8 cellular contexts compared by ENCODE assay signal in the genomic region with DNA sequence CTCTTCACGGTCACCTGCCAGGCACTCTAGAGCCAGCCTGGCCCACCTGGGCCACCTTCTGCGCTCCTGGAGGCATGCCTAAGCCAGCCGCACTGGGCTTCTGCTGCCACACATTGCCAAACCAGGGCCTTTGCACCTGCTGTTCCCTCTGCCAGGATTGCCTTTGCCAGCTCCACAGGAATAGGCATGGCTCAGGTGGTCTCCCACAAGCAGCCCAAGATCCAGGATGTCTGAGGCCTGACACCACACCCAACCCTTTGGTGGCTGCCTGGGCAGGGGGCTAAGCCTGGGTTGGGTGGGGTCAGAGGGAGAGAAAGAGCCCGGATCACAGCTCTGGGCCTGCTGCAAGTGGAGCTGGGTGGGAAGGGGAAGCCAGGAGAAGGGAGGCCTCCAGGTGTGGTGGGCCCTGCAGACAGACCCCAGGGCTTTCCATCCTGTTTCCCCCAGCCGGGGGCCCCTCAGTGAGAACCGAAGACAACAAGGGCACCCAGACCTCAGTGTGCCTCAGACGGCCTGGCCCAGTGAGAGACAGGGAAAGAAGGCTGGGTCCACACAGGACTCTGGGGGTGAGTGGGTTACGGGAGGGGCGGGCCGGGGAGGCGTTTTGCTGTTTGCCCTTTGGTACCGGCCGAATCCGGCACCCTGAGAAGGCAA. TPM values are rescaled to one million over a fixed set of nuclear protein-coding genes. Genes with fewer than 3 reads are reported as not detected.
DNase-seq lines count a peak whose midpoint lies in the region; ATAC-seq and TF ChIP-seq lines count a peak whose summit lies in the region.

No MANE protein-coding gene starts in this region.

- no peaks in the 10 kb centered on the region for H3K27me3 Mint-ChIP-seq in activated T-helper 17 cell treated with anti-CD3 and anti-CD28 coated beads, Interleukin-2, amount 50 U/mL, for 72 hours
- H3K27me3 Mint-ChIP-seq in osteocyte (ENCODE audit: unreplicated experiment) = peaks cover 15% of the 10 kb centered on the region

- TF ChIP-seq CTCF in osteocyte (IDR thresholded peaks at IDR 0.05) = no peak

- H3K36me3 Mint-ChIP-seq in activated T-helper 17 cell treated with anti-CD3 and anti-CD28 coated beads, Interleukin-2, amount 50 U/mL, for 72 hours (ENCODE audit: low read depth) = peaks cover 10% of the 10 kb centered on the region
- no peaks in the 10 kb centered on the region for H3K36me3 Mint-ChIP-seq in osteocyte (ENCODE audit: unreplicated experiment)

- H3K27ac Mint-ChIP-seq in activated T-helper 17 cell treated with anti-CD3 and anti-CD28 coated beads, Interleukin-2, amount 50 U/mL, for 72 hours = peak overlapping the region; percentile 28
- no peak overlapping the region for H3K27ac Mint-ChIP-seq in osteocyte (ENCODE audit: unreplicated experiment)

- H3K9me3 Mint-ChIP-seq in activated T-helper 17 cell treated with anti-CD3 and anti-CD28 coated beads, Interleukin-2, amount 50 U/mL, for 72 hours = no peaks in the 10 kb centered on the region
- no peaks in the 10 kb centered on the region for H3K9me3 Mint-ChIP-seq in osteocyte (ENCODE audit: unreplicated experiment)

- ATAC-seq in GM19035 (IDR thresholded peaks at IDR 0.05; ENCODE audit: unreplicated experiment) = peak; percentile 23
- peak; percentile 7 for ATAC-seq in HG02852 (IDR thresholded peaks at IDR 0.05; ENCODE audit: unreplicated experiment)
- ATAC-seq in activated T-helper 17 cell treated with anti-CD3 and anti-CD28 coated beads, Interleukin-2, amount 50 U/mL, for 72 hours (replicated peaks) = peak; percentile 2
- no peak for ATAC-seq in GM21360 (IDR thresholded peaks at IDR 0.05; ENCODE audit: unreplicated experiment)

- peaks cover 24% of the 10 kb centered on the region for H3K4me1 Mint-ChIP-seq in activated T-helper 17 cell treated with anti-CD3 and anti-CD28 coated beads, Interleukin-2, amount 50 U/mL, for 72 hours
- H3K4me1 Mint-ChIP-seq in osteocyte (ENCODE audit: unreplicated experiment) = peaks cover 5% of the 10 kb centered on the region

- no peak for DNase-seq in osteocyte (ENCODE audit: extremely low spot score, unreplicated experiment)
- no peak for DNase-seq in stimulated activated CD4-positive, alpha-beta T cell treated with anti-CD3 and anti-CD28 coated beads, Interleukin-2, amount 100 ng/mL, for 24 hours
- no peak for DNase-seq in NCI-H524 (lab: John Stamatoyannopoulos, UW)
- no peak for DNase-seq in NCI-H146 (lab: John Stamatoyannopoulos, UW)

- H3K4me3 Mint-ChIP-seq in activated T-helper 17 cell treated with anti-CD3 and anti-CD28 coated beads, Interleukin-2, amount 50 U/mL, for 72 hours = peak overlapping the region; percentile 53
- H3K4me3 Mint-ChIP-seq in osteocyte (ENCODE audit: unreplicated experiment) = peak overlapping the region; percentile 47

RNA-seq across cellular contexts. Expression of gene SUSD3, which starts 0.7 kb away (rescaled TPM):
- total RNA-seq in activated T-helper 17 cell treated with anti-CD3 and anti-CD28 coated beads, Interleukin-2, amount 50 U/mL, for 72 hours = 10 to 100 TPM; 45.4 to 68.4 TPM
- not detected in 2 replicates for total RNA-seq in osteocyte

RNA-seq across cellular contexts. Expression of gene CARD19, which starts 38.2 kb away (rescaled TPM):
- total RNA-seq in activated T-helper 17 cell treated with anti-CD3 and anti-CD28 coated beads, Interleukin-2, amount 50 U/mL, for 72 hours = 10 to 100 TPM; 83.6 to 87.3 TPM
- total RNA-seq in osteocyte = 35.8 and 42.9 TPM in 2 replicates

Comparison
In these comparisons a context has a peak if more than half of its experiments do, and no peak if none do; other contexts are left out.
1. RNA of gene SUSD3, which starts 0.7 kb away (total RNA-seq): 45.4 to 68.4 TPM in activated T-helper 17 cell treated with anti-CD3 and anti-CD28 coated beads, Interleukin-2, amount 50 U/mL, for 72 hours; not detected in osteocyte; every median in the first group is over 10 times any median in the second.